In the genomic region with DNA sequence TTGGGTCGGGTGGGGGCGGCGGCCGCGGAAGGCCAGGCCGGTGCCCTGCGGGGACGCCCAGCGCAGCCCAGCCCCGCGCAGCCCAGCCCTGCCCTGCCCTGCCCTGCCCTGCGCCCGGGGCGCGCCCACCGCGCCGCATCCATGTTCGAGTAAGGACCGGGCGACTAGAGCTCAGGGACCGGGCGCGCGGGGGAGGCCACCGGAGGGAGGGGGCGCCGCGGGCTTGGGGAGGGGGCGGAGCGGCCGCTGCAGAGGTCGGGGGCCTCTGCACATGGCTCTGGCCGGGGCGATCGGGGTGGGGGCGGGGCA, we compare ENCODE assay signal across 1 cellular context.
TF ChIP-seq lines count a peak whose summit lies in the region.

No MANE protein-coding gene starts in this region.

TF ChIP-seq in K562, 482 proteins besides CTCF, POLR2A, EP300 and RAD21 (continued from another document):
- TF ChIP-seq THRB (CRISPR knock-in tag; conservative IDR thresholded peaks at IDR 0.05) (no peak), ZBTB12 (CRISPR knock-in tag; IDR thresholded peaks at IDR 0.05) (no peak), MAZ (CRISPR knock-in tag; conservative IDR thresholded peaks at IDR 0.05 in 1 of 2, IDR thresholded peaks at IDR 0.05 in 1 of 2) (0 out of 4 replicates have a peak, but pooled peaks of 1 of the 2 experiments have one; percentile 6), SETDB1 (IDR thresholded peaks at IDR 0.05; ENCODE audit: low read length) (no peak), CXXC5 (CRISPR knock-in tag; IDR thresholded peaks at IDR 0.05) (peak; percentile 36; the same call in 1 of the 2 replicates), POLR2G (IDR thresholded peaks at IDR 0.05; ENCODE audit: low read depth, low read length) (peak; percentile 65), ZBTB40 (IDR thresholded peaks at IDR 0.05) (no peak), ZBTB40 (CRISPR knock-in tag; IDR thresholded peaks at IDR 0.05) (no peak), ATF6 (CRISPR knock-in tag; IDR thresholded peaks at IDR 0.05) (no peak), VEZF1 (CRISPR knock-in tag; IDR thresholded peaks at IDR 0.05) (peak; percentile 68; the same call in 1 of the 2 replicates), HDAC3 (IDR thresholded peaks at IDR 0.05; ENCODE audit: borderline replicate concordance, partially characterized antibody) (no peak), ZNF12 (CRISPR knock-in tag; IDR thresholded peaks at IDR 0.05) (no peak), PHF20 (IDR thresholded peaks at IDR 0.05; ENCODE audit: partially characterized antibody) (no peak), NCOA6 (IDR thresholded peaks at IDR 0.05) (no peak), HNRNPH1 (optimal IDR thresholded peaks at IDR 0.05; ENCODE audit: low read depth, low read length) (no peak)
- TF ChIP-seq, protein P1, sequence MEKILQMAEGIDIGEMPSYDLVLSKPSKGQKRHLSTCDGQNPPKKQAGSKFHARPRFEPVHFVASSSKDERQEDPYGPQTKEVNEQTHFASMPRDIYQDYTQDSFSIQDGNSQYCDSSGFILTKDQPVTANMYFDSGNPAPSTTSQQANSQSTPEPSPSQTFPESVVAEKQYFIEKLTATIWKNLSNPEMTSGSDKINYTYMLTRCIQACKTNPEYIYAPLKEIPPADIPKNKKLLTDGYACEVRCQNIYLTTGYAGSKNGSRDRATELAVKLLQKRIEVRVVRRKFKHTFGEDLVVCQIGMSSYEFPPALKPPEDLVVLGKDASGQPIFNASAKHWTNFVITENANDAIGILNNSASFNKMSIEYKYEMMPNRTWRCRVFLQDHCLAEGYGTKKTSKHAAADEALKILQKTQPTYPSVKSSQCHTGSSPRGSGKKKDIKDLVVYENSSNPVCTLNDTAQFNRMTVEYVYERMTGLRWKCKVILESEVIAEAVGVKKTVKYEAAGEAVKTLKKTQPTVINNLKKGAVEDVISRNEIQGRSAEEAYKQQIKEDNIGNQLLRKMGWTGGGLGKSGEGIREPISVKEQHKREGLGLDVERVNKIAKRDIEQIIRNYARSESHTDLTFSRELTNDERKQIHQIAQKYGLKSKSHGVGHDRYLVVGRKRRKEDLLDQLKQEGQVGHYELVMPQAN (IDR thresholded peaks at IDR 0.05; ENCODE audit: borderline replicate concordance), result no peak
- TF ChIP-seq, protein P2, sequence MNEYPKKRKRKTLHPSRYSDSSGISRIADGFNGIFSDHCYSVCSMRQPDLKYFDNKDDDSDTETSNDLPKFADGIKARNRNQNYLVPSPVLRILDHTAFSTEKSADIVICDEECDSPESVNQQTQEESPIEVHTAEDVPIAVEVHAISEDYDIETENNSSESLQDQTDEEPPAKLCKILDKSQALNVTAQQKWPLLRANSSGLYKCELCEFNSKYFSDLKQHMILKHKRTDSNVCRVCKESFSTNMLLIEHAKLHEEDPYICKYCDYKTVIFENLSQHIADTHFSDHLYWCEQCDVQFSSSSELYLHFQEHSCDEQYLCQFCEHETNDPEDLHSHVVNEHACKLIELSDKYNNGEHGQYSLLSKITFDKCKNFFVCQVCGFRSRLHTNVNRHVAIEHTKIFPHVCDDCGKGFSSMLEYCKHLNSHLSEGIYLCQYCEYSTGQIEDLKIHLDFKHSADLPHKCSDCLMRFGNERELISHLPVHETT (CRISPR knock-in tag; conservative IDR thresholded peaks at IDR 0.05 in 1 of 2, IDR thresholded peaks at IDR 0.05 in 1 of 2), result peak in 1 of 2 experiments; percentile 65; a peak in 2 of 4 replicates
